Comparison of ENCODE assay signal across 1 cellular context in the genomic region with DNA sequence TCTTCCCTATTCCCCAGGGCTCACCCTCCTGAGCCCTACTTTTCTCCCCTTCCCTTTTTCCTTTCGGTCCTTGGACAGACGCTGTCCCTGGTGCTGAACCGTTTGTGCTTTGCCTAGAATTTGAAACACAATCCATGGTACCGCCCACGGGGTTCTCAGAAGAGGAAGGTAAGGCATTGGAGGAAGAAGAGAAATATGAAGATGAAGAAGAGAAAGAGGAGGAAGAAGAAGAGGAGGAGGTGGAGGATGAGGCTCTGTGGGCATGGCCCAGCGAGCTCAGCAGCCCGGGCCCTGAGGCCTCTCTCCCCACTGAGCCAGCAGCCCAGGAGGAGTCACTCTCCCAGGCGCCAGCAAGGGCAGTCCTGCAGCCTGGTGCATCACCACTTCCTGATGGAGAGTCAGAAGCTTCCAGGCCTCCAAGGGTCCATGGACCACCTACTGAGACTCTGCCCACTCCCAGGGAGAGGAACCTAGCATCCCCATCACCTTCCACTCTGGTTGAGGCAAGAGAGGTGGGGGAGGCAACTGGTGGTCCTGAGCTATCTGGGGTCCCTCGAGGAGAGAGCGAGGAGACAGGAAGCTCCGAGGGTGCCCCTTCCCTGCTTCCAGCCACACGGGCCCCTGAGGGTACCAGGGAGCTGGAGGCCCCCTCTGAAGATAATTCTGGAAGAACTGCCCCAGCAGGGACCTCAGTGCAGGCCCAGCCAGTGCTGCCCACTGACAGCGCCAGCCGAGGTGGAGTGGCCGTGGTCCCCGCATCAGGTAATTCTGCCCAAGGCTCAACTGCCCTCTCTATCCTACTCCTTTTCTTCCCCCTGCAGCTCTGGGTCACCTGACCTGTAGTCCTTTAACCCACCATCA.
TF ChIP-seq lines count a peak whose summit lies in the region.

No MANE protein-coding gene starts in this region.

TF ChIP-seq in H1, 55 proteins besides CTCF, POLR2A, EP300 and RAD21:
- TF ChIP-seq SIN3A (conservative IDR thresholded peaks at IDR 0.05 in 1 of 2, IDR thresholded peaks at IDR 0.05 in 1 of 2; ENCODE audit: low read depth in 1 of 2, low read length in 2 of 2) (peak; percentile 69 to 88; a peak in 2 of 4 replicates), TEAD4 (IDR thresholded peaks at IDR 0.05; ENCODE audit: low read depth, low read length) (no peak), EGR1 (IDR thresholded peaks at IDR 0.05; ENCODE audit: borderline replicate concordance, low read depth, low read length) (peak; percentile 33; the same call in 1 of the 2 replicates), HDAC6 (IDR thresholded peaks at IDR 0.05; ENCODE audit: low read depth, low read length) (no peak), ASH2L (IDR thresholded peaks at IDR 0.05; ENCODE audit: low read length) (no peak)
